In genomic region chr2:48112911-48113687, GRCh38 we compare ENCODE assay signal across 1 cellular context.
TF ChIP-seq lines count a peak whose summit lies in the region.

No MANE protein-coding gene starts in this region.

TF ChIP-seq in HepG2, 621 proteins besides CTCF, POLR2A, EP300 and RAD21 (continued from another document and continues in another):
- peak; percentile 50; the same call in 1 of the 2 replicates for TF ChIP-seq ZNF710 (CRISPR knock-in tag; IDR thresholded peaks at IDR 0.05; ENCODE audit: borderline replicate concordance)
- no peak for TF ChIP-seq PRMT3 (CRISPR knock-in tag; IDR thresholded peaks at IDR 0.05; ENCODE audit: borderline replicate concordance, low read depth)
- TF ChIP-seq ZBTB43 (CRISPR knock-in tag; conservative IDR thresholded peaks at IDR 0.05) = 0 out of 2 replicates have a peak, but pooled peaks have one; percentile 41
- no peak for TF ChIP-seq ZNF784 (CRISPR knock-in tag; IDR thresholded peaks at IDR 0.05; ENCODE audit: borderline replicate concordance)
- TF ChIP-seq JUNB (CRISPR knock-in tag; IDR thresholded peaks at IDR 0.05; ENCODE audit: borderline replicate concordance) = no peak
- peak; percentile 37; the same call in 1 of the 2 replicates for TF ChIP-seq ZNF124 (CRISPR knock-in tag; IDR thresholded peaks at IDR 0.05)
- no peak for TF ChIP-seq ZSCAN9 (CRISPR knock-in tag; IDR thresholded peaks at IDR 0.05; ENCODE audit: borderline replicate concordance)
- no peak for TF ChIP-seq TARDBP (CRISPR knock-in tag; IDR thresholded peaks at IDR 0.05)
- no peak for TF ChIP-seq ESRRA (CRISPR knock-in tag; IDR thresholded peaks at IDR 0.05; ENCODE audit: low read depth)
- no peak for TF ChIP-seq ZNF570 (CRISPR knock-in tag; IDR thresholded peaks at IDR 0.05; ENCODE audit: borderline replicate concordance)
- no peak for TF ChIP-seq ZNF660 (CRISPR knock-in tag; IDR thresholded peaks at IDR 0.05; ENCODE audit: borderline replicate concordance, low read depth)
- no peak for TF ChIP-seq NR2F6 (IDR thresholded peaks at IDR 0.05)
- TF ChIP-seq NR2F6 (CRISPR knock-in tag; IDR thresholded peaks at IDR 0.05) = no peak; the same call in 1 of the 2 replicates
- TF ChIP-seq PRDM4 (CRISPR knock-in tag; IDR thresholded peaks at IDR 0.05; ENCODE audit: borderline replicate concordance) = no peak
- TF ChIP-seq ZNF256 (CRISPR knock-in tag; conservative IDR thresholded peaks at IDR 0.05) = no peak
- TF ChIP-seq FOXP1 (IDR thresholded peaks at IDR 0.05) = no peak
- TF ChIP-seq FOXP1 (CRISPR knock-in tag; IDR thresholded peaks at IDR 0.05) = peak; percentile 29; the same call in 1 of the 2 replicates
- TF ChIP-seq ZNF841 (CRISPR knock-in tag; IDR thresholded peaks at IDR 0.05; ENCODE audit: borderline replicate concordance) = no peak
- no peak for TF ChIP-seq ATF6 (CRISPR knock-in tag; conservative IDR thresholded peaks at IDR 0.05)
- TF ChIP-seq WIZ (CRISPR knock-in tag; IDR thresholded peaks at IDR 0.05) = no peak
- no peak for TF ChIP-seq ZNF776 (CRISPR knock-in tag; IDR thresholded peaks at IDR 0.05)
- TF ChIP-seq ARNT2 (CRISPR knock-in tag; IDR thresholded peaks at IDR 0.05; ENCODE audit: low read depth) = no peak
- no peak for TF ChIP-seq ZNF891 (CRISPR knock-in tag; IDR thresholded peaks at IDR 0.05)
- no peak for TF ChIP-seq SRSF9 (IDR thresholded peaks at IDR 0.05; ENCODE audit: borderline replicate concordance, insufficient read depth, low read depth, low read length, poor library complexity, severe bottlenecking)
- TF ChIP-seq SRSF4 (IDR thresholded peaks at IDR 0.05; ENCODE audit: low read depth, low read length, poor library complexity, severe bottlenecking) = no peak
- no peak for TF ChIP-seq TERF1 (CRISPR knock-in tag; IDR thresholded peaks at IDR 0.05)
- TF ChIP-seq NFATC3 (CRISPR knock-in tag; IDR thresholded peaks at IDR 0.05) = no peak
- TF ChIP-seq MXD1 (CRISPR knock-in tag; IDR thresholded peaks at IDR 0.05) = no peak
- TF ChIP-seq ZNF282 (IDR thresholded peaks at IDR 0.05; ENCODE audit: partially characterized antibody) = no peak
- no peak for TF ChIP-seq ZNF142 (CRISPR knock-in tag; IDR thresholded peaks at IDR 0.05)
- no peak for TF ChIP-seq PAX8 (CRISPR knock-in tag; IDR thresholded peaks at IDR 0.05; ENCODE audit: borderline replicate concordance)
- 0 out of 2 replicates have a peak, but pooled peaks have one; percentile 17 for TF ChIP-seq BCL6 (CRISPR knock-in tag; IDR thresholded peaks at IDR 0.05)
- 0 out of 2 replicates have a peak, but pooled peaks have one; percentile 28 for TF ChIP-seq ARID2 (CRISPR knock-in tag; IDR thresholded peaks at IDR 0.05; ENCODE audit: borderline replicate concordance)
- TF ChIP-seq ZNF572 (CRISPR knock-in tag; IDR thresholded peaks at IDR 0.05) = no peak
- TF ChIP-seq CEBPG (CRISPR knock-in tag; IDR thresholded peaks at IDR 0.05) = peak; percentile 80
- TF ChIP-seq GZF1 (CRISPR knock-in tag; IDR thresholded peaks at IDR 0.05) = no peak
- no peak for TF ChIP-seq ZNF562 (CRISPR knock-in tag; IDR thresholded peaks at IDR 0.05; ENCODE audit: borderline replicate concordance)
- no peak for TF ChIP-seq HNRNPH1 (optimal IDR thresholded peaks at IDR 0.05; ENCODE audit: low read depth, low read length)
- no peak for TF ChIP-seq ZBTB49 (CRISPR knock-in tag; IDR thresholded peaks at IDR 0.05; ENCODE audit: borderline replicate concordance)
- no peak for TF ChIP-seq ATF7-NPFF (CRISPR knock-in tag; IDR thresholded peaks at IDR 0.05; ENCODE audit: low read depth)
- TF ChIP-seq ZNF362 (CRISPR knock-in tag; IDR thresholded peaks at IDR 0.05; ENCODE audit: borderline replicate concordance) = no peak
- peak; percentile 22; the same call in 1 of the 2 replicates for TF ChIP-seq HOXA3 (CRISPR knock-in tag; IDR thresholded peaks at IDR 0.05)
- TF ChIP-seq TBX3 (IDR thresholded peaks at IDR 0.05; ENCODE audit: borderline replicate concordance) = no peak
- TF ChIP-seq ETV6 (CRISPR knock-in tag; conservative IDR thresholded peaks at IDR 0.05) = no peak
